In the genomic region with DNA sequence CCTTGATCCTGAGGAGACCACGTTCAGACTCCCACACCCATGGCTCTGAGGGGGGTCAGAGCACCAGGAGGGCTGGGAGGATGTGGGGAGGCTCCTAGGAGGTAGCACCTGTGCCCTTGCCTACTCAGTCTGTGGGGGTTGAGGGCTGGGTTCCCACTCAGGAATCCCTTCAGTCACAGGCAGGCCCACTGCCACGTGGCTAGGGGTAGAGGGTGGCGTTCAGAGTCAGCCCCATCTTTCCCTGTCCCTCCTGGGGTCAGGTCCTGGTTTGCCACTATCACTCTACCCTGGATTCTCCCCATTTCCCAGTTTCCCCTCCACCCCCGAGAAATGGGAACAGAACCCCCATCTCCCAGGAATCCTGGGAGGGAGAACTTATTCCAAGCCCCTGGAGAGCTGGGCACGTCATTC, we compare ENCODE assay signal across 19 cellular contexts.
"Had no signal": no experiment of that assay in that cellular context is flagged by ENCODE, and none has a peak within 500 bp of the region (broad histone marks: within the 10 kb centered on the region; RNA-seq: fewer than 3 reads in every experiment).

No MANE protein-coding gene starts in this region.

- ATAC-seq: gastroesophageal sphincter; left lobe of liver; naive thymus-derived CD8-positive, alpha-beta T cell; stimulated activated naive CD8-positive, alpha-beta T cell treated with anti-CD3 and anti-CD28 coated beads, Interleukin-15, Interleukin-2, amounts not matched to agents 100 U/mL and 50 U/mL, for 24 hours had no signal

- DNase-seq: activated CD4-positive, alpha-beta T cell treated with anti-CD3 and anti-CD28 coated beads, Interleukin-2, amount 50 U/mL, for 4 hours; activated effector memory CD4-positive, alpha-beta T cell treated with Interleukin-2 at 50 U/mL for 16 hours; activated naive CD4-positive, alpha-beta T cell treated with anti-CD3 and anti-CD28 coated beads for 36 hours; activated naive CD8-positive, alpha-beta T cell treated with anti-CD3 and anti-CD28 coated beads, Interleukin-2, amount 10 ng/mL, durations not matched to agents 7 days and 5 days; activated T-cell treated with anti-CD3 and anti-CD28 coated beads, Interleukin-2, amount 50 U/mL, for 72 hours; amniotic stem cell; colonic mucosa; endodermal cell; islet precursor cell; stimulated activated CD4-positive, alpha-beta T cell treated with anti-CD3 and anti-CD28 coated beads, Interleukin-4, amount 100 ng/mL, for 4 hours; stimulated activated naive CD8-positive, alpha-beta T cell treated with anti-CD3 and anti-CD28 coated beads, Interleukin-15, Interleukin-2, amounts not matched to agents 100 U/mL and 50 U/mL, for 24 hours; T-helper 9 cell had no signal

- H3K27ac ChIP-seq: colonic mucosa, gastroesophageal sphincter, ovary, prostate gland, tibial artery had no signal

- H3K27me3 ChIP-seq: cardiac muscle cell, colonic mucosa, gastroesophageal sphincter, ovary, tibial artery had no signal
